ENCODE assay signal across 9 cellular contexts in the genomic region with DNA sequence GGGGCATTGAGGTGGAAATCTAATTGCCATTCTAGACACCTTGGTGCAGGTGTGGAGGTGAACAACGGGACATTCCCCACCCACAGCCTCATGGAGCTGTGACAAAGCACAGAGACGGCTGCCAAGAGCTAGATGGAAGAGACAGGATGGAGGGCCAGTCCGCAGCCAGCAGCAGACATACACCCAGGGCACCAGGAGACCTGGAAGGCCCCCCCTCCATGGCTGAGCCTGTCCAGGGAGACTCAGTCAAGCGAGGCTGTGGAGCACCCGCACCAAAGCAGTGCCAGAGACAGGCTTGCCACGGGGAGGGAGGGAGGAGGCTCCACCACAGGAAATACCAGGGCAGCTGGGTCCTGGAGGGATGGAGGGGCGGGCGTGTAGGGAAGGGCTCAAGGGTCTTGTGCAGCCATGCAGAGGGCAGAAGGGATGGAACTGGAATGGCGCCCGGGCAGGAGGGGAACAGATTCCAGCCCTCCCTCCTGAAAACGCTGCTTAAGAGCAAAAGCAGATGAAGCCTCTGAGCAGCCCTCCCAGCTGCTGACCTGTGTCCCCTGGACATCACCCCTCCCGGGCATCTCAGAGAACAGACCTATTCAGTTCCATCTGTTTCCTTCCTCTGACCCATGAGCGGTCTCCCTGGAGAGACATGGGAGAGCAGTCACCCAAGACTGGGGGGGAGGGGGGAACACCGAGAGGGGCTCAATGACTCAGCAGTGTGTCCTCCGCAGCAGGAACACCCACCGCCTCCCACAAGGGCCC. TPM values are rescaled to one million over a fixed set of nuclear protein-coding genes. Genes with fewer than 3 reads are reported as not detected.
DNase-seq lines count a peak whose midpoint lies in the region; ATAC-seq, FAIRE-seq and TF ChIP-seq lines count a peak whose summit lies in the region.
"Had no signal": no experiment of that assay in that cellular context is flagged by ENCODE, and none has a peak within 500 bp of the region (broad histone marks: within the 10 kb centered on the region; RNA-seq: fewer than 3 reads in every experiment).

No MANE protein-coding gene starts in this region.

- TF ChIP-seq POLR2A in GM12878 (IDR thresholded peaks at IDR 0.05; ENCODE audit: low read depth, low read length) (no peak), suprapubic skin (IDR thresholded peaks at IDR 0.05) (no peak)

- H3K9me3 Mint-ChIP-seq in CD4-positive, alpha-beta memory T cell, result no peaks in the 10 kb centered on the region

- CTCF ChIA-PET in CD4-positive, alpha-beta memory T cell (lab: Charles Lee; ENCODE audit: partially characterized antibody), result no interaction called here
- CTCF ChIA-PET in GM12878 (lab: Yijun Ruan, JAX), result no interaction called here

- peaks cover 76% of the 10 kb centered on the region for H3K79me2 ChIP-seq in GM12878 (ENCODE audit: control insufficient read depth, insufficient read depth, low read length)

- H2AFZ ChIP-seq in GM12878 (ENCODE audit: control insufficient read depth, low read depth, low read length), result no peak overlapping the region

- peak overlapping the region in 4 of 7 donors; percentile 29 to 85 (median 60) for H3K27ac Mint-ChIP-seq in CD4-positive, alpha-beta memory T cell

- no peak for FAIRE-seq in GM12878 (lab: Jason Lieb, UNC)

- peak overlapping the region; percentile 63 for H3K9ac ChIP-seq in GM12878 (ENCODE audit: control insufficient read depth, insufficient read depth, low read length)

- no peaks in the 10 kb centered on the region for H3K27me3 Mint-ChIP-seq in CD4-positive, alpha-beta memory T cell

- SMC1A ChIA-PET in GM12878 (lab: Charles Lee; ENCODE audit: uncharacterized antibody, unreplicated experiment), result interaction anchor here (1.1 kb wide), 1 partner anchor 8 kb away, joined by 4 read pairs; no protein-coding TSS in a partner anchor

- H3K4me3 ChIP-seq in CD4-positive, alpha-beta memory T cell (ENCODE audit: low read length in 2 of 2), result no peak overlapping the region
- H3K4me3 ChIP-seq in MG63, result no peak overlapping the region
- H3K4me3 ChIP-seq in GM12878, result peak overlapping the region; percentile 38; the same call in 1 of the 2 replicates
- H3K4me3 ChIP-seq in suprapubic skin, result no peak overlapping the region

- BruUV-seq in GM12878 (replicated peaks; lab: Mats Ljungman, UMichigan), result no TSS peak

- DNase-seq in CD4-positive, alpha-beta memory T cell, result no peak
- DNase-seq in MG63 (peak; percentile 67), GM12878 (ENCODE audit: low read depth, low spot score) (no peak), left kidney (ENCODE audit: low read depth, low spot score) (peak; percentile 91), suprapubic skin (ENCODE audit: low spot score in 2 of 2) (peak; percentile 74 to 84), GM19238 (ENCODE audit: insufficient read length, low spot score) (no peak)

- H3K27ac ChIP-seq in CD4-positive, alpha-beta memory T cell (ENCODE audit: low read depth, low read length), result no peak overlapping the region
- H3K27ac ChIP-seq in GM12878 (ENCODE audit: control insufficient read depth, insufficient read depth) (peak overlapping the region; percentile 75), suprapubic skin (peak overlapping the region; percentile 3)

- TF ChIP-seq RAD21 in GM12878 (IDR thresholded peaks at IDR 0.05; ENCODE audit: insufficient read depth, low read depth, low read length), result no peak

- H3K4me1 ChIP-seq in CD4-positive, alpha-beta memory T cell (ENCODE audit: insufficient read depth, low read length), result peaks cover 19% of the 10 kb centered on the region
- H3K4me1 ChIP-seq in GM12878 (ENCODE audit: control insufficient read depth, insufficient read depth, low read length), result peaks cover 25% of the 10 kb centered on the region
- peaks cover 47% of the 10 kb centered on the region for H3K4me1 ChIP-seq in suprapubic skin

- H3K4me3 Mint-ChIP-seq in CD4-positive, alpha-beta memory T cell, result peak overlapping the region in 6 of 8 donors; percentile 28 to 63 (median 53)

- no peaks in the 10 kb centered on the region for H3K36me3 Mint-ChIP-seq in CD4-positive, alpha-beta memory T cell

- TF ChIP-seq EP300 in GM12878 (IDR thresholded peaks at IDR 0.05; ENCODE audit: borderline replicate concordance in 1 of 2, control insufficient read depth in 1 of 2, low read depth in 2 of 2, low read length in 2 of 2) (0 out of 4 replicates have a peak, but pooled peaks of 1 of the 2 experiments have one; percentile 8), suprapubic skin (IDR thresholded peaks at IDR 0.05) (no peak)

- intact Hi-C loops in CD4-positive, alpha-beta memory T cell (cut with micrococcal nuclease), result no loop called here
- intact Hi-C loops in GM12878 (cut with micrococcal nuclease; ENCODE audit: unreplicated experiment), result no loop called here

- POLR2A ChIA-PET in CD4-positive, alpha-beta memory T cell (lab: Charles Lee; ENCODE audit: partially characterized antibody), result no interaction called here
- POLR2A ChIA-PET in GM12878 (lab: Charles Lee), result interaction anchor here (0.6 to 1.7 kb wide), 4 partner anchors 10 to 301 kb away, joined by 3 to 8 read pairs (median 4); no protein-coding TSS in a partner anchor

- no peaks in the 10 kb centered on the region for H3K27me3 ChIP-seq in CD4-positive, alpha-beta memory T cell (ENCODE audit: insufficient read depth, low read length)
- no peaks in the 10 kb centered on the region for H3K27me3 ChIP-seq in MG63
- H3K27me3 ChIP-seq in GM12878 (replicated peaks in 1 of 2; ENCODE audit: control insufficient read depth in 2 of 2, insufficient read depth in 2 of 2, low read length in 1 of 2), result no peaks in the 10 kb centered on the region; a peak in 1 of 4 replicates
- no peaks in the 10 kb centered on the region for H3K27me3 ChIP-seq in suprapubic skin

- RAD21 ChIA-PET in GM12878 (lab: Charles Lee; ENCODE audit: unreplicated experiment), result interaction anchor here (0.5 to 2.2 kb wide), 4 partner anchors 10 to 157 kb away, joined by 3 to 7 read pairs (median 4); partner anchors contain the start of genes C19orf44 and CALR3

- H3K4me1 Mint-ChIP-seq in CD4-positive, alpha-beta memory T cell, result peaks cover 33 to 68% (median 50%) of the 10 kb centered on the region in 4 donors

- 15% methylated on average over 16 of the region's 16 CpGs for WGBS in GM12878 (ENCODE audit: insufficient coverage, insufficient replicate concordance, low lambda C conversion rate, missing lambda C conversion rate)
- 7% methylated on average over 15 of the region's 16 CpGs for WGBS in suprapubic skin

- ATAC-seq in GM12878, result peak; percentile 62
- ATAC-seq in GM18511 (IDR thresholded peaks at IDR 0.05; ENCODE audit: unreplicated experiment), result no peak
- no peak for ATAC-seq in GM19023 (IDR thresholded peaks at IDR 0.05; ENCODE audit: unreplicated experiment)

- in situ Hi-C loops in GM12878 (cut with MboI), result no loop called here

- no peaks in the 10 kb centered on the region for H3K9me3 ChIP-seq in CD4-positive, alpha-beta memory T cell (ENCODE audit: control insufficient read depth in 1 of 2, low read length in 2 of 2)
- H3K9me3 ChIP-seq in MG63 (no peaks in the 10 kb centered on the region), GM12878 (replicated peaks; ENCODE audit: control insufficient read depth, insufficient read depth, low read length) (no peaks in the 10 kb centered on the region), suprapubic skin (no peaks in the 10 kb centered on the region)

- no peak for TF ChIP-seq CTCF in GM12878 (IDR thresholded peaks at IDR 0.05 in 2 of 3, conservative IDR thresholded peaks at IDR 0.05 in 1 of 3; ENCODE audit: control insufficient read depth in 2 of 3, extremely low read depth in 1 of 3, insufficient read depth in 1 of 3, low read depth in 3 of 3, low read length in 3 of 3)
- TF ChIP-seq CTCF in suprapubic skin (IDR thresholded peaks at IDR 0.05), result no peak

- peak overlapping the region; percentile 96 for H3K4me2 ChIP-seq in GM12878 (ENCODE audit: control insufficient read depth, insufficient read depth)

- no peaks in the 10 kb centered on the region for H3K36me3 ChIP-seq in CD4-positive, alpha-beta memory T cell (ENCODE audit: insufficient read depth, low read length)
- H3K36me3 ChIP-seq in MG63 (peaks cover 4% of the 10 kb centered on the region; the same call in 1 of the 2 replicates), GM12878 (ENCODE audit: control insufficient read depth in 2 of 2, insufficient read depth in 2 of 2, low read length in 1 of 2) (no peaks in the 10 kb centered on the region; a peak in 2 of 4 replicates), suprapubic skin (no peaks in the 10 kb centered on the region)

- H4K20me1 ChIP-seq in GM12878 (ENCODE audit: control insufficient read depth, insufficient read depth), result no peaks in the 10 kb centered on the region

RNA-seq across cellular contexts. Expression of gene EPS15L1, which starts 14.4 kb away (rescaled TPM):
- total RNA-seq in CD4-positive, alpha-beta memory T cell, result 10 to 100 TPM; 53.6 to 55.8 TPM
- 10 to 100 TPM in 1 of 2 donors, 1 to 10 TPM in 1; 6.6 to 12.7 TPM for polyA plus RNA-seq in CD4-positive, alpha-beta memory T cell
- total RNA-seq in MG63 (2014; rRNA removed; shearing (Covaris generic); ENCODE audit: low replicate concordance), result 14.7 and 23.1 TPM in 2 replicates
- 105 and 117 TPM in 2 replicates for total RNA-seq in GM12878 (2013; cell fraction: nucleolus; rRNA removed)
- total RNA-seq in GM12878 (2014; rRNA removed) (11.3 and 11.4 TPM in 2 replicates), GM12878 (2014; rRNA removed; fragmentation: Illumina TruSeq; extraction: Trizol) (15.9 and 16.7 TPM in 2 replicates), GM12878 (2021) (43.5 and 50.4 TPM in 2 replicates), suprapubic skin (10 to 100 TPM; 27.3 to 59.2 (median 33.4) TPM)
- polyA plus RNA-seq in GM12878 (2011; ENCODE audit: low read depth), result 14.0 TPM
- polyA plus RNA-seq in GM12878 (2011; rRNA removed) (7.2 and 19.1 TPM in 2 replicates), GM12878 (2014; fragmentation: Illumina TruSeq; extraction: Trizol) (20.4 and 24.1 TPM in 2 replicates), GM12878 (2014; fragmentation: Nextera tagmentation; extraction: Ambion mirVana) (1 to 10 TPM; 5.9 to 7.6 TPM), GM12878 (2014; rRNA removed) (20.4 and 25.3 TPM in 2 replicates), GM12878 (2016; fragmentation: Nextera tagmentation; extraction: Ambion mirVana) (10 to 100 TPM; 41.3 to 43.3 TPM)
- polyA plus RNA-seq in GM12878 (2011; cell fraction: cytosol; rRNA removed), result 15.6 and 16.9 TPM in 2 replicates
- 32.3 and 38.7 TPM in 2 replicates for polyA plus RNA-seq in GM12878 (2011; cell fraction: nucleus; rRNA removed)
- 34.0 and 35.2 TPM in 2 replicates for polyA plus RNA-seq in GM12878 (2012)
- 21.1 and 23.7 TPM in 2 replicates for polyA minus RNA-seq in GM12878 (2011; rRNA and poly(A)+ RNA removed)
- polyA minus RNA-seq in GM12878 (2011; cell fraction: cytosol; rRNA and poly(A)+ RNA removed), result 10.7 and 12.6 TPM in 2 replicates
- polyA minus RNA-seq in GM12878 (2011; cell fraction: nucleus; rRNA and poly(A)+ RNA removed), result 20.1 and 45.2 TPM in 2 replicates

RNA-seq across cellular contexts. Expression of gene CALR3, which starts 38.6 kb away (rescaled TPM):
- total RNA-seq in CD4-positive, alpha-beta memory T cell, result not detected
- not detected for polyA plus RNA-seq in CD4-positive, alpha-beta memory T cell
- total RNA-seq in MG63 (2014; rRNA removed; shearing (Covaris generic); ENCODE audit: low replicate concordance), result not detected in 2 replicates
- not detected in 2 replicates for total RNA-seq in GM12878 (2013; cell fraction: nucleolus; rRNA removed)
- total RNA-seq in GM12878 (2014; rRNA removed), result 0.11 TPM in 2 replicates
- 0.18 and 0.45 TPM in 2 replicates for total RNA-seq in GM12878 (2014; rRNA removed; fragmentation: Illumina TruSeq; extraction: Trizol)
- total RNA-seq in GM12878 (2021), result 0.19 TPM in 1 of 2 replicates, not detected in the other
- not detected for polyA plus RNA-seq in GM12878 (2011; ENCODE audit: low read depth)
- 0.05 TPM in 1 of 2 replicates, not detected in the other for polyA plus RNA-seq in GM12878 (2011; rRNA removed)
- 0.06 TPM in 1 of 2 replicates, not detected in the other for polyA plus RNA-seq in GM12878 (2011; cell fraction: cytosol; rRNA removed)
- not detected in 2 replicates for polyA plus RNA-seq in GM12878 (2011; cell fraction: nucleus; rRNA removed)
- polyA plus RNA-seq in GM12878 (2012), result not detected in 2 replicates
- polyA plus RNA-seq in GM12878 (2014; fragmentation: Illumina TruSeq; extraction: Trizol), result 0.35 and 0.43 TPM in 2 replicates
- under 1 TPM; 0.10 to 0.13 TPM for polyA plus RNA-seq in GM12878 (2014; fragmentation: Nextera tagmentation; extraction: Ambion mirVana)
- polyA plus RNA-seq in GM12878 (2014; rRNA removed), result 0.12 and 0.14 TPM in 2 replicates
- under 1 TPM in 1 of 2 experiments, not detected in 1; 0.31 TPM for polyA plus RNA-seq in GM12878 (2016; fragmentation: Nextera tagmentation; extraction: Ambion mirVana)
- polyA minus RNA-seq in GM12878 (2011; rRNA and poly(A)+ RNA removed), result not detected in 2 replicates
- polyA minus RNA-seq in GM12878 (2011; cell fraction: cytosol; rRNA and poly(A)+ RNA removed), result not detected in 2 replicates
- not detected in 2 replicates for polyA minus RNA-seq in GM12878 (2011; cell fraction: nucleus; rRNA and poly(A)+ RNA removed)
- total RNA-seq in suprapubic skin, result not detected
- total RNA-seq: glomerular endothelial cell had no signal

RNA-seq across cellular contexts. Expression of gene C19orf44, which starts 38.8 kb away (rescaled TPM):
- 1 to 10 TPM; 4.6 to 6.7 TPM for total RNA-seq in CD4-positive, alpha-beta memory T cell
- polyA plus RNA-seq in CD4-positive, alpha-beta memory T cell, result 1 to 10 TPM in 1 of 2 donors, under 1 TPM in 1; 0.38 to 1.7 TPM
- 9.8 and 21.4 TPM in 2 replicates for total RNA-seq in MG63 (2014; rRNA removed; shearing (Covaris generic); ENCODE audit: low replicate concordance)
- 21.6 and 25.8 TPM in 2 replicates for total RNA-seq in GM12878 (2013; cell fraction: nucleolus; rRNA removed)
- 2.0 and 2.1 TPM in 2 replicates for total RNA-seq in GM12878 (2014; rRNA removed)
- 2.7 and 3.3 TPM in 2 replicates for total RNA-seq in GM12878 (2014; rRNA removed; fragmentation: Illumina TruSeq; extraction: Trizol)
- 3.1 and 3.8 TPM in 2 replicates for total RNA-seq in GM12878 (2021)
- polyA plus RNA-seq in GM12878 (2011; ENCODE audit: low read depth), result 0.84 TPM
- 2.5 and 3.0 TPM in 2 replicates for polyA plus RNA-seq in GM12878 (2011; rRNA removed)
- 3.5 and 3.7 TPM in 2 replicates for polyA plus RNA-seq in GM12878 (2011; cell fraction: cytosol; rRNA removed)
- polyA plus RNA-seq in GM12878 (2011; cell fraction: nucleus; rRNA removed), result 8.7 and 9.7 TPM in 2 replicates
- 3.8 and 4.0 TPM in 2 replicates for polyA plus RNA-seq in GM12878 (2012)
- polyA plus RNA-seq in GM12878 (2014; fragmentation: Illumina TruSeq; extraction: Trizol), result 3.6 and 5.2 TPM in 2 replicates
- under 1 TPM; 0.26 to 0.31 TPM for polyA plus RNA-seq in GM12878 (2014; fragmentation: Nextera tagmentation; extraction: Ambion mirVana)
- polyA plus RNA-seq in GM12878 (2014; rRNA removed), result 4.1 and 5.4 TPM in 2 replicates
- 1 to 10 TPM; 3.9 to 4.0 TPM for polyA plus RNA-seq in GM12878 (2016; fragmentation: Nextera tagmentation; extraction: Ambion mirVana)
- 1.3 and 2.3 TPM in 2 replicates for polyA minus RNA-seq in GM12878 (2011; rRNA and poly(A)+ RNA removed)
- 2.5 and 3.3 TPM in 2 replicates for polyA minus RNA-seq in GM12878 (2011; cell fraction: cytosol; rRNA and poly(A)+ RNA removed)
- 2.7 and 3.9 TPM in 2 replicates for polyA minus RNA-seq in GM12878 (2011; cell fraction: nucleus; rRNA and poly(A)+ RNA removed)
- total RNA-seq in suprapubic skin, result 1 to 10 TPM; 2.7 to 7.4 (median 6.5) TPM

Comparison
In these comparisons a context has a peak if more than half of its experiments do, and no peak if none do; other contexts are left out.
1. DNase-seq: peak in MG63 (single experiment), left kidney (single experiment) and suprapubic skin (2 of 2); none in CD4-positive, alpha-beta memory T cell (0 of 5), GM12878 (single experiment) and GM19238 (single experiment).